In genomic region chr11:96191752-96192151, GRCh38 we compare ENCODE assay signal across 19 cellular contexts.
DNase-seq lines count a peak whose midpoint lies in the region; ATAC-seq, FAIRE-seq and TF ChIP-seq lines count a peak whose summit lies in the region.
"Had no signal": no experiment of that assay in that cellular context is flagged by ENCODE, and none has a peak within 500 bp of the region (broad histone marks: within the 10 kb centered on the region; RNA-seq: fewer than 3 reads in every experiment).

No MANE protein-coding gene starts in this region.

- no CpG with 5 or more reads among the region's 4 CpGs for WGBS in H9 (ENCODE audit: extremely low coverage, insufficient read length, low lambda C conversion rate)
- WGBS in trophoblast cell (ENCODE audit: extremely low coverage, insufficient coverage, insufficient read length), result no CpG with 5 or more reads among the region's 4 CpGs

- H3K9ac ChIP-seq in H9 (ENCODE audit: extremely low read depth, insufficient read length, low read length) (no peak overlapping the region), astrocyte (ENCODE audit: low read length) (no peak overlapping the region), trophoblast cell (ENCODE audit: low read length) (no peak overlapping the region)

- no peaks in the 10 kb centered on the region for H3K36me3 ChIP-seq in astrocyte (ENCODE audit: insufficient read depth, low read length)
- H3K36me3 ChIP-seq in trophoblast cell (ENCODE audit: control insufficient read depth in 1 of 2, insufficient read depth in 2 of 2, low read length in 2 of 2), result peaks cover 0 to 2% of the 10 kb centered on the region in 2 experiments

- H2BK12ac ChIP-seq in H9 (ENCODE audit: insufficient read length, low read depth, low read length) (no peak overlapping the region), trophoblast cell (ENCODE audit: low read length) (peak overlapping the region; percentile 18)

- no peak overlapping the region for H3K14ac ChIP-seq in H9 (ENCODE audit: insufficient read depth, low read length)
- peak overlapping the region; percentile 24 for H3K14ac ChIP-seq in trophoblast cell (ENCODE audit: low read length)

- no peak overlapping the region for H2BK120ac ChIP-seq in H9 (ENCODE audit: low read depth, low read length, poor library complexity, severe bottlenecking)
- H2BK120ac ChIP-seq in trophoblast cell (ENCODE audit: insufficient read depth, low read length, poor library complexity), result peak overlapping the region; percentile 46

- H3K79me1 ChIP-seq in H9 (ENCODE audit: insufficient read depth, low read depth, low read length, poor library complexity, severe bottlenecking), result no peaks in the 10 kb centered on the region
- peaks cover 14% of the 10 kb centered on the region for H3K79me1 ChIP-seq in trophoblast cell (ENCODE audit: low read length)

- no peak overlapping the region for H3K4me3 Mint-ChIP-seq in activated naive CD8-positive, alpha-beta T cell
- no peak overlapping the region for H3K4me3 Mint-ChIP-seq in activated naive CD8-positive, alpha-beta T cell treated with anti-CD3 and anti-CD28 coated beads for 36 hours
- H3K4me3 Mint-ChIP-seq in H9 (no peak overlapping the region), astrocyte (ENCODE audit: unreplicated experiment) (no peak overlapping the region)

- H3K23me2 ChIP-seq in H9 (ENCODE audit: insufficient read length, low read depth, low read length, poor library complexity, severe bottlenecking), result no peaks in the 10 kb centered on the region

- peaks cover 92% of the 10 kb centered on the region for H3K4me1 Mint-ChIP-seq in activated naive CD8-positive, alpha-beta T cell (ENCODE audit: low read depth)
- peaks cover 84% of the 10 kb centered on the region for H3K4me1 Mint-ChIP-seq in activated naive CD8-positive, alpha-beta T cell treated with anti-CD3 and anti-CD28 coated beads for 36 hours
- H3K4me1 Mint-ChIP-seq in H9, result peaks cover 38 to 49% of the 10 kb centered on the region in 2 experiments
- peaks cover 65% of the 10 kb centered on the region for H3K4me1 Mint-ChIP-seq in astrocyte (ENCODE audit: low read depth, unreplicated experiment)

- no peak overlapping the region for H4K8ac ChIP-seq in H9 (replicated peaks; ENCODE audit: insufficient read length, low read depth, low read length)
- H4K8ac ChIP-seq in trophoblast cell (ENCODE audit: low read depth, low read length), result peak overlapping the region; percentile 14

- DNase-seq in activated naive CD8-positive, alpha-beta T cell treated with anti-CD3 and anti-CD28 coated beads for 36 hours, result no peak
- DNase-seq in H9 (no peak), astrocyte (ENCODE audit: low read depth) (no peak), trophoblast cell (peak; percentile 77 to 89)
- DNase-seq: DND-41, HCEC 1CT, MV-4-11, NCI-H1417, NCI-H187 treated with DMSO at 0.1 percent for 48 hours, NCI-H2171, NCI-H446, NCI-H69 had no signal

- H2AK5ac ChIP-seq in H9 (ENCODE audit: insufficient read length, low read length), result peak overlapping the region; percentile 37
- no peak overlapping the region for H2AK5ac ChIP-seq in trophoblast cell (ENCODE audit: low read length)

- H3K18ac ChIP-seq in H9 (ENCODE audit: insufficient read length, low read depth, low read length), result no peak overlapping the region
- H3K18ac ChIP-seq in trophoblast cell (ENCODE audit: low read length), result no peak overlapping the region

- no peak overlapping the region for H4K5ac ChIP-seq in H9 (ENCODE audit: insufficient read length, low read depth, low read length)

- H2BK15ac ChIP-seq in H9 (ENCODE audit: low read depth, low read length), result no peak overlapping the region

- H4K12ac ChIP-seq in trophoblast cell (ENCODE audit: low read depth, low read length), result no peak overlapping the region

- H4K20me1 ChIP-seq in H9 (ENCODE audit: control insufficient read depth, insufficient read depth, insufficient read length) (no peaks in the 10 kb centered on the region), astrocyte (ENCODE audit: insufficient read depth, low read length) (no peaks in the 10 kb centered on the region)

- H3K4me1 ChIP-seq in H9 (ENCODE audit: insufficient read depth, low read length) (peaks cover 9% of the 10 kb centered on the region), astrocyte (ENCODE audit: insufficient read depth, low read length) (peaks cover 42% of the 10 kb centered on the region), trophoblast cell (ENCODE audit: control insufficient read depth in 1 of 2, insufficient read depth in 2 of 2, low read length in 2 of 2) (peaks cover 12 to 13% of the 10 kb centered on the region in 2 experiments)

- TF ChIP-seq CTCF in H9 (conservative IDR thresholded peaks at IDR 0.05) (no peak), astrocyte (IDR thresholded peaks at IDR 0.05; ENCODE audit: insufficient read depth, low read depth, low read length) (no peak)

- H2BK20ac ChIP-seq in H9 (ENCODE audit: low read depth, low read length, poor library complexity, severe bottlenecking), result no peak overlapping the region

- no peak overlapping the region for H3K4me3 ChIP-seq in astrocyte (ENCODE audit: insufficient read depth, low read depth, low read length)
- no peak overlapping the region for H3K4me3 ChIP-seq in trophoblast cell (ENCODE audit: low read depth, low read length)
- H3K4me3 ChIP-seq: K562 had no signal

- H3K23ac ChIP-seq in H9 (ENCODE audit: insufficient read length, low read depth, low read length) (no peak overlapping the region), trophoblast cell (ENCODE audit: low read length) (no peak overlapping the region)

- no peak for FAIRE-seq in astrocyte (lab: Jason Lieb, UNC)
- FAIRE-seq: D721Med, G401.6, K562, RCC 7860 had no signal

- no peak overlapping the region for H3K4me2 ChIP-seq in H9 (ENCODE audit: insufficient read depth, insufficient read length, low read length)
- H3K4me2 ChIP-seq in astrocyte (ENCODE audit: low read length), result no peak overlapping the region
- H3K4me2 ChIP-seq in trophoblast cell (ENCODE audit: low read length), result no peak overlapping the region

- H3K27me3 Mint-ChIP-seq in activated naive CD8-positive, alpha-beta T cell, result no peaks in the 10 kb centered on the region
- no peaks in the 10 kb centered on the region for H3K27me3 Mint-ChIP-seq in activated naive CD8-positive, alpha-beta T cell treated with anti-CD3 and anti-CD28 coated beads for 36 hours
- H3K27me3 Mint-ChIP-seq in H9 (ENCODE audit: low read depth) (no peaks in the 10 kb centered on the region), astrocyte (ENCODE audit: low read depth, unreplicated experiment) (no peaks in the 10 kb centered on the region)

- no peak overlapping the region for H3T11ph ChIP-seq in H9 (ENCODE audit: low read length)

- ATAC-seq in HG03045 (IDR thresholded peaks at IDR 0.05; ENCODE audit: unreplicated experiment) (no peak), HG02870 (IDR thresholded peaks at IDR 0.05; ENCODE audit: unreplicated experiment) (no peak)
- ATAC-seq: K562 had no signal

- H3K36me3 Mint-ChIP-seq in activated naive CD8-positive, alpha-beta T cell, result peaks cover 26% of the 10 kb centered on the region
- peaks cover 40% of the 10 kb centered on the region for H3K36me3 Mint-ChIP-seq in activated naive CD8-positive, alpha-beta T cell treated with anti-CD3 and anti-CD28 coated beads for 36 hours
- H3K36me3 Mint-ChIP-seq in H9 (ENCODE audit: insufficient read depth in 1 of 3, low read depth in 3 of 3) (peaks cover 0 to 2% (median 0%) of the 10 kb centered on the region in 3 experiments; a peak in 1 of 7 replicates), astrocyte (ENCODE audit: low read depth, unreplicated experiment) (peaks cover 7% of the 10 kb centered on the region)

- no peaks in the 10 kb centered on the region; the same call in 1 of the 2 replicates for H3K79me2 ChIP-seq in H9 (ENCODE audit: insufficient read depth, low read length)
- peaks cover 56% of the 10 kb centered on the region for H3K79me2 ChIP-seq in astrocyte (ENCODE audit: insufficient read depth, low read length)
- H3K79me2 ChIP-seq in trophoblast cell (ENCODE audit: control insufficient read depth, insufficient read depth, low read length, poor library complexity), result no peaks in the 10 kb centered on the region

- H3K9me3 Mint-ChIP-seq in activated naive CD8-positive, alpha-beta T cell (ENCODE audit: low read depth), result no peaks in the 10 kb centered on the region
- H3K9me3 Mint-ChIP-seq in activated naive CD8-positive, alpha-beta T cell treated with anti-CD3 and anti-CD28 coated beads for 36 hours, result peaks cover 2% of the 10 kb centered on the region
- no peaks in the 10 kb centered on the region for H3K9me3 Mint-ChIP-seq in H9
- no peaks in the 10 kb centered on the region for H3K9me3 Mint-ChIP-seq in astrocyte (ENCODE audit: unreplicated experiment)

- H2AFZ ChIP-seq in H9 (ENCODE audit: low read length), result no peak overlapping the region
- no peak overlapping the region for H2AFZ ChIP-seq in astrocyte (ENCODE audit: low read depth, low read length)
- peak overlapping the region; percentile 52 for H2AFZ ChIP-seq in trophoblast cell (ENCODE audit: insufficient read depth, low read length, poor library complexity)

- H3K27ac ChIP-seq in H9 (ENCODE audit: insufficient read length, low read depth, low read length), result no peak overlapping the region
- H3K27ac ChIP-seq in astrocyte (ENCODE audit: low read depth, low read length), result no peak overlapping the region
- peak overlapping the region; percentile 22 for H3K27ac ChIP-seq in trophoblast cell (ENCODE audit: low read depth, low read length)

- H2BK5ac ChIP-seq in H9 (ENCODE audit: insufficient read length, low read length), result no peak overlapping the region
- no peak overlapping the region for H2BK5ac ChIP-seq in trophoblast cell (ENCODE audit: low read depth, low read length, poor library complexity)

- H4K91ac ChIP-seq in H9 (ENCODE audit: insufficient read length, low read depth, low read length) (no peak overlapping the region), trophoblast cell (ENCODE audit: low read depth, low read length) (peak overlapping the region; percentile 39)

- H3K4ac ChIP-seq in H9 (ENCODE audit: low read depth, low read length) (no peak overlapping the region), trophoblast cell (ENCODE audit: low read depth, low read length) (no peak overlapping the region)

- H3K27me3 ChIP-seq in H9 (ENCODE audit: insufficient read depth, low read length) (no peaks in the 10 kb centered on the region), astrocyte (ENCODE audit: insufficient read depth, low read length) (no peaks in the 10 kb centered on the region), trophoblast cell (ENCODE audit: insufficient read depth, low read length) (no peaks in the 10 kb centered on the region)

- no peak overlapping the region for H3K56ac ChIP-seq in H9 (ENCODE audit: insufficient read length, low read depth, low read length)

- peak overlapping the region; percentile 55 for H3K27ac Mint-ChIP-seq in activated naive CD8-positive, alpha-beta T cell
- no peak overlapping the region for H3K27ac Mint-ChIP-seq in activated naive CD8-positive, alpha-beta T cell treated with anti-CD3 and anti-CD28 coated beads for 36 hours
- H3K27ac Mint-ChIP-seq in H9 (peak overlapping the region in 1 of 3 experiments; percentile 51; a peak in 2 of 7 replicates), astrocyte (ENCODE audit: unreplicated experiment) (peak overlapping the region; percentile 75)

- H3K9me3 ChIP-seq in H9 (ENCODE audit: control insufficient read depth, low read depth, low read length), result no peaks in the 10 kb centered on the region
- no peaks in the 10 kb centered on the region for H3K9me3 ChIP-seq in astrocyte (ENCODE audit: insufficient read depth, low read depth, low read length)
- no peaks in the 10 kb centered on the region for H3K9me3 ChIP-seq in trophoblast cell (ENCODE audit: insufficient read depth, low read depth, low read length)

Comparison
In these comparisons a context has a peak if more than half of its experiments do, and no peak if none do; other contexts are left out.
1. DNase-seq: peak in trophoblast cell (2 of 2); none in activated naive CD8-positive, alpha-beta T cell treated with anti-CD3 and anti-CD28 coated beads for 36 hours (single experiment), H9 (single experiment) and astrocyte (single experiment).